In genomic region chr4:19224820-19225219, GRCh38 we compare ENCODE assay signal across 8 cellular contexts.
DNase-seq lines count a peak whose midpoint lies in the region; ATAC-seq and TF ChIP-seq lines count a peak whose summit lies in the region.

No MANE protein-coding gene starts in this region.

- H3K27ac ChIP-seq in DOHH2 (ENCODE audit: low read depth, low read length) (no peak overlapping the region), MM.1S (ENCODE audit: low read length) (no peak overlapping the region), VCaP (no peak overlapping the region), liver (ENCODE audit: low read depth in 1 of 2, low read length in 2 of 2) (no peak overlapping the region)

- H2AFZ ChIP-seq in MM.1S (ENCODE audit: low read length): no peak overlapping the region

- H3K9ac ChIP-seq in MM.1S (ENCODE audit: low read length) (no peak overlapping the region), liver (ENCODE audit: low read depth in 1 of 2, low read length in 2 of 2) (no peak overlapping the region)

- peaks cover 4% of the 10 kb centered on the region for H3K9me3 Mint-ChIP-seq in stimulated activated effector memory CD8-positive, alpha-beta T cell treated with anti-CD3 and anti-CD28 coated beads, Interleukin-12 subunit alpha, Interleukin-12 subunit beta, amount 100 ng/mL, for 72 hours

- WGBS in liver: 13% methylated on average over 2 of the region's 2 CpGs

- H3K36me3 ChIP-seq in DOHH2 (ENCODE audit: control insufficient read depth, low read length) (no peaks in the 10 kb centered on the region), MM.1S (replicated peaks; ENCODE audit: insufficient read depth, low read length) (no peaks in the 10 kb centered on the region), liver (ENCODE audit: control insufficient read depth in 4 of 4, insufficient read depth in 3 of 4, low read depth in 1 of 4, low read length in 3 of 4) (no peaks in the 10 kb centered on the region)

- H4K20me1 ChIP-seq in DOHH2 (ENCODE audit: control insufficient read depth, insufficient read depth, low read depth, low read length) (no peaks in the 10 kb centered on the region), MM.1S (ENCODE audit: insufficient read depth, low read length) (no peaks in the 10 kb centered on the region)

- H3K4me3 Mint-ChIP-seq in stimulated activated effector memory CD8-positive, alpha-beta T cell treated with anti-CD3 and anti-CD28 coated beads, Interleukin-12 subunit alpha, Interleukin-12 subunit beta, amount 100 ng/mL, for 72 hours: no peak overlapping the region

- H3K9me2 ChIP-seq in DOHH2 (replicated peaks; ENCODE audit: control insufficient read depth, low read length): no peaks in the 10 kb centered on the region
- H3K9me2 ChIP-seq in MM.1S (replicated peaks; ENCODE audit: insufficient read depth, low read length): no peaks in the 10 kb centered on the region

- ATAC-seq in stimulated activated effector memory CD8-positive, alpha-beta T cell treated with anti-CD3 and anti-CD28 coated beads, Interleukin-12 subunit alpha, Interleukin-12 subunit beta, amount 100 ng/mL, for 72 hours: no peak
- ATAC-seq in HG02610 (IDR thresholded peaks at IDR 0.05; ENCODE audit: unreplicated experiment): no peak

- H3F3A ChIP-seq in DOHH2 (ENCODE audit: control insufficient read depth, insufficient read depth): no peaks in the 10 kb centered on the region
- H3F3A ChIP-seq in MM.1S (ENCODE audit: insufficient read depth, low read length): no peaks in the 10 kb centered on the region

- H3K4me3 ChIP-seq in DOHH2 (ENCODE audit: low read length) (no peak overlapping the region), MM.1S (ENCODE audit: low read length) (no peak overlapping the region), liver (ENCODE audit: low read depth in 1 of 3, low read length in 3 of 3) (no peak overlapping the region)

- no peak overlapping the region for H3K27ac Mint-ChIP-seq in stimulated activated effector memory CD8-positive, alpha-beta T cell treated with anti-CD3 and anti-CD28 coated beads, Interleukin-12 subunit alpha, Interleukin-12 subunit beta, amount 100 ng/mL, for 72 hours

- H3K9me3 ChIP-seq in DOHH2 (ENCODE audit: control insufficient read depth, insufficient read depth, low read length) (no peaks in the 10 kb centered on the region), MM.1S (replicated peaks; ENCODE audit: insufficient read depth, low read length) (no peaks in the 10 kb centered on the region), liver (ENCODE audit: control insufficient read depth in 4 of 4, low read length in 3 of 4) (no peaks in the 10 kb centered on the region)

- no peaks in the 10 kb centered on the region for H3K4me1 ChIP-seq in DOHH2 (ENCODE audit: control insufficient read depth, low read length)
- no peaks in the 10 kb centered on the region for H3K4me1 ChIP-seq in MM.1S (ENCODE audit: low read length)
- H3K4me1 ChIP-seq in liver (ENCODE audit: control insufficient read depth in 4 of 4, insufficient read depth in 4 of 4, low read length in 3 of 4): no peaks in the 10 kb centered on the region

- H3K27me3 ChIP-seq in DOHH2 (ENCODE audit: control insufficient read depth, low read length) (no peaks in the 10 kb centered on the region), MM.1S (replicated peaks; ENCODE audit: insufficient read depth, low read length) (no peaks in the 10 kb centered on the region), liver (ENCODE audit: control insufficient read depth in 4 of 4, insufficient read depth in 4 of 4, low read length in 3 of 4) (peaks cover 0 to 3% (median 0%) of the 10 kb centered on the region in 4 donors)

- TF ChIP-seq RAD21 in liver (IDR thresholded peaks at IDR 0.05): peak; percentile 59 to 64

- DNase-seq in MM.1S (peak; percentile 55), COLO668 (lab: John Stamatoyannopoulos, UW; ENCODE audit: unreplicated experiment) (no peak)
- DNase-seq in activated CD4-positive, CD25-positive, alpha-beta regulatory T cell treated with anti-CD3 and anti-CD28 coated beads, Interleukin-2, amount 50 U/mL, for 72 hours: no peak
- no peak for DNase-seq in stimulated activated effector memory CD8-positive, alpha-beta T cell treated with anti-CD3 and anti-CD28 coated beads, Interleukin-12 subunit alpha, Interleukin-12 subunit beta, amount 100 ng/mL, for 72 hours (ENCODE audit: low spot score in 2 of 2)

- TF ChIP-seq CTCF in DOHH2 (IDR thresholded peaks at IDR 0.05; ENCODE audit: low read depth, low read length, poor library complexity, severe bottlenecking) (peak; percentile 46), MM.1S (IDR thresholded peaks at IDR 0.05; ENCODE audit: low read length) (peak; percentile 43), VCaP (conservative IDR thresholded peaks at IDR 0.05) (peak; percentile 60), liver (IDR thresholded peaks at IDR 0.05; ENCODE audit: low read depth, low read length, missing input control) (peak; percentile 22)

- no peaks in the 10 kb centered on the region for H3K4me1 Mint-ChIP-seq in stimulated activated effector memory CD8-positive, alpha-beta T cell treated with anti-CD3 and anti-CD28 coated beads, Interleukin-12 subunit alpha, Interleukin-12 subunit beta, amount 100 ng/mL, for 72 hours

- no peaks in the 10 kb centered on the region for H3K36me3 Mint-ChIP-seq in stimulated activated effector memory CD8-positive, alpha-beta T cell treated with anti-CD3 and anti-CD28 coated beads, Interleukin-12 subunit alpha, Interleukin-12 subunit beta, amount 100 ng/mL, for 72 hours

- H3K79me2 ChIP-seq in DOHH2 (ENCODE audit: control insufficient read depth, low read length) (no peaks in the 10 kb centered on the region), MM.1S (ENCODE audit: low read length) (no peaks in the 10 kb centered on the region)

- no peak overlapping the region for H3K4me2 ChIP-seq in DOHH2 (ENCODE audit: low read length)
- no peak overlapping the region for H3K4me2 ChIP-seq in MM.1S (ENCODE audit: low read depth, low read length)

TF ChIP-seq in liver, 16 proteins besides CTCF, POLR2A, EP300 and RAD21:
- TF ChIP-seq FOXA1 (IDR thresholded peaks at IDR 0.05): no peak
- TF ChIP-seq YY1 (IDR thresholded peaks at IDR 0.05): no peak
- no peak for TF ChIP-seq GABPA (IDR thresholded peaks at IDR 0.05 in 1 of 2, conservative IDR thresholded peaks at IDR 0.05 in 1 of 2)
- no peak for TF ChIP-seq HNF4A (conservative IDR thresholded peaks at IDR 0.05)
